In genomic region chrY:7449860-7450259, GRCh38 we compare ENCODE assay signal across 30 cellular contexts.
"Had no signal": no experiment of that assay in that cellular context is flagged by ENCODE, and none has a peak within 500 bp of the region (broad histone marks: within the 10 kb centered on the region; RNA-seq: fewer than 3 reads in every experiment).

No MANE protein-coding gene starts in this region.

- FAIRE-seq: endothelial cell of umbilical vein, islet of Langerhans had no signal

- H3K27ac Mint-ChIP-seq: activated naive CD4-positive, alpha-beta T cell treated with anti-CD3 and anti-CD28 coated beads for 36 hours; activated naive CD8-positive, alpha-beta T cell treated with anti-CD3 and anti-CD28 coated beads, Interleukin-2, amount 10 ng/mL, durations not matched to agents 7 days and 5 days; effector memory CD8-positive, alpha-beta T cell; nephron; stimulated activated memory B cell treated with anti-CD40 and anti-IgM and Interleukin-4, amounts not matched to agents 10 μg/mL and 1 μg/mL and 100 μg/mL, for 72 hours; stimulated activated naive CD8-positive, alpha-beta T cell treated with anti-CD3 and anti-CD28 coated beads, Interleukin-15, amount 100 ng/mL, for 72 hours had no signal

- H3K4me1 Mint-ChIP-seq: activated naive CD8-positive, alpha-beta T cell treated with anti-CD3 and anti-CD28 coated beads, Interleukin-2, amount 10 ng/mL, durations not matched to agents 7 days and 5 days; nephron; stimulated activated naive CD8-positive, alpha-beta T cell treated with anti-CD3 and anti-CD28 coated beads, Interleukin-15, amount 100 ng/mL, for 72 hours had no signal

- DNase-seq: activated CD4-positive, alpha-beta T cell treated with anti-CD3 and anti-CD28 coated beads for 48 hours; activated CD4-positive, alpha-beta T cell treated with anti-CD3 and anti-CD28 coated beads, Interleukin-2, amount 50 U/mL, for 48 hours; activated CD8-positive, alpha-beta memory T cell treated with anti-CD3 and anti-CD28 coated beads for 24 hours; activated effector memory CD4-positive, alpha-beta T cell treated with Interleukin-2 at 50 U/mL for 16 hours; activated naive CD4-positive, alpha-beta T cell treated with anti-CD3 and anti-CD28 coated beads for 36 hours; activated naive CD8-positive, alpha-beta T cell treated with anti-CD3 and anti-CD28 coated beads, Interleukin-2, amount 10 ng/mL, durations not matched to agents 7 days and 5 days; brain microvascular endothelial cell; caudate nucleus; cortex of kidney; effector memory CD8-positive, alpha-beta T cell; foreskin melanocyte; left ventricle myocardium superior; posterior cingulate gyrus; sigmoid colon; stimulated activated CD4-positive, alpha-beta T cell treated with anti-CD3 and anti-CD28 coated beads, Interleukin-1b, Interleukin-23, amount 100 ng/mL, for 48 hours; stimulated activated CD4-positive, alpha-beta T cell treated with anti-CD3 and anti-CD28 coated beads, Interleukin-4, amount 100 ng/mL, for 4 hours; stimulated activated CD8-positive, alpha-beta memory T cell treated with anti-CD3 and anti-CD28 coated beads, Interleukin-4, amount 100 ng/mL, for 48 hours; stimulated activated naive CD8-positive, alpha-beta T cell treated with anti-CD3 and anti-CD28 coated beads, Interleukin-15, amount 100 ng/mL, for 72 hours; substantia nigra; T-helper 1 cell; thyroid gland; upper lobe of left lung had no signal

- H3K9me3 ChIP-seq: ascending aorta, esophagus muscularis mucosa, mucosa of descending colon, sigmoid colon, thyroid gland, upper lobe of left lung had no signal

- H3K4me3 Mint-ChIP-seq: activated naive CD4-positive, alpha-beta T cell treated with anti-CD3 and anti-CD28 coated beads for 36 hours; activated naive CD8-positive, alpha-beta T cell treated with anti-CD3 and anti-CD28 coated beads, Interleukin-2, amount 10 ng/mL, durations not matched to agents 7 days and 5 days; effector memory CD8-positive, alpha-beta T cell; nephron; stimulated activated memory B cell treated with anti-CD40 and anti-IgM and Interleukin-4, amounts not matched to agents 10 μg/mL and 1 μg/mL and 100 μg/mL, for 72 hours; stimulated activated naive CD8-positive, alpha-beta T cell treated with anti-CD3 and anti-CD28 coated beads, Interleukin-15, amount 100 ng/mL, for 72 hours had no signal

- H3K9me3 Mint-ChIP-seq: activated naive CD4-positive, alpha-beta T cell treated with anti-CD3 and anti-CD28 coated beads for 36 hours; activated naive CD8-positive, alpha-beta T cell treated with anti-CD3 and anti-CD28 coated beads, Interleukin-2, amount 10 ng/mL, durations not matched to agents 7 days and 5 days; effector memory CD8-positive, alpha-beta T cell; nephron; stimulated activated naive CD8-positive, alpha-beta T cell treated with anti-CD3 and anti-CD28 coated beads, Interleukin-15, amount 100 ng/mL, for 72 hours had no signal

- H3K4me1 ChIP-seq: ascending aorta, esophagus muscularis mucosa, sigmoid colon, thyroid gland, upper lobe of left lung had no signal

- H3K27ac ChIP-seq: ascending aorta, brain microvascular endothelial cell, esophagus muscularis mucosa, sigmoid colon, thyroid gland had no signal

- H3K27me3 ChIP-seq: ascending aorta, brain microvascular endothelial cell, esophagus muscularis mucosa, sigmoid colon, thyroid gland, upper lobe of left lung had no signal

- H3K27me3 Mint-ChIP-seq: activated naive CD8-positive, alpha-beta T cell treated with anti-CD3 and anti-CD28 coated beads, Interleukin-2, amount 10 ng/mL, durations not matched to agents 7 days and 5 days had no signal

- H3K36me3 Mint-ChIP-seq: activated naive CD8-positive, alpha-beta T cell treated with anti-CD3 and anti-CD28 coated beads, Interleukin-2, amount 10 ng/mL, durations not matched to agents 7 days and 5 days; stimulated activated memory B cell treated with anti-CD40 and anti-IgM and Interleukin-4, amounts not matched to agents 10 μg/mL and 1 μg/mL and 100 μg/mL, for 72 hours had no signal

- H3K36me3 ChIP-seq: ascending aorta, brain microvascular endothelial cell, esophagus muscularis mucosa, sigmoid colon, thyroid gland, upper lobe of left lung had no signal

- H3K4me3 ChIP-seq: ascending aorta, esophagus muscularis mucosa, mucosa of descending colon, sigmoid colon, smooth muscle cell, thyroid gland, upper lobe of left lung had no signal

- ATAC-seq: effector memory CD8-positive, alpha-beta T cell; left ventricle myocardium superior; mucosa of descending colon; stimulated activated memory B cell treated with anti-CD40 and anti-IgM and Interleukin-4, amounts not matched to agents 10 μg/mL and 1 μg/mL and 100 μg/mL, for 72 hours; stimulated activated naive CD8-positive, alpha-beta T cell treated with anti-CD3 and anti-CD28 coated beads, Interleukin-15, amount 100 ng/mL, for 72 hours had no signal
